ENCODE assay signal across 9 cellular contexts in the genomic region with DNA sequence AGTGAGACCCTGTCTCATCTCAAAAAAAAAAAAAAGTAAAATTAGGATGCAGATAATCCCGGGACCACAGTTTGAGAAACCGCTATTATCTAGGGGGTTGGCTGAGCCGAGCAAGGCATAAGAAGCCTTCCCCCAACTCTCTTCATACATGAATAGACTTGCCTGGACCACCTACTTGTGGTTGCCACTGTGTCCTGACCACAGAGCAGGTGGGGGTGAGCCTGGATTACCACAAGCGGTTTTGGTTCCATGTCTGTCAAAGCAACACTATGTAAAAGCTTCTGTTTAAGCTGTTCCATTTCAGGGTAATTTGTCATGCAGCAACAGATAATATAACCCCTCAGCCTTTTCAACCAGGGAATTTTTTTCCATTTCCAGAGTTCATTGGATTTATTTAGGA. TPM values are rescaled to one million over a fixed set of nuclear protein-coding genes. Genes with fewer than 3 reads are reported as not detected.
DNase-seq lines count a peak whose midpoint lies in the region; ATAC-seq and TF ChIP-seq lines count a peak whose summit lies in the region.
"Had no signal": no experiment of that assay in that cellular context is flagged by ENCODE, and none has a peak within 500 bp of the region (broad histone marks: within the 10 kb centered on the region; RNA-seq: fewer than 3 reads in every experiment).

No MANE protein-coding gene starts in this region.

- TF ChIP-seq CTCF in prostate gland (IDR thresholded peaks at IDR 0.05), result no peak

- H3K4me3 ChIP-seq in prostate gland, result no peak overlapping the region

- H3K27me3 ChIP-seq in prostate gland (replicated peaks; ENCODE audit: insufficient read depth), result no peaks in the 10 kb centered on the region

- peak overlapping the region; percentile 30 for H3K4me3 Mint-ChIP-seq in activated naive CD8-positive, alpha-beta T cell

- intact Hi-C loops in prostate gland (cut with DNase I), result loop anchor here (5.0 kb wide), 1 partner anchor 81 kb away; no protein-coding TSS in a partner anchor

- H3K4me1 Mint-ChIP-seq in activated naive CD8-positive, alpha-beta T cell (ENCODE audit: low read depth), result peaks cover 74% of the 10 kb centered on the region

- no peaks in the 10 kb centered on the region for H3K9me3 ChIP-seq in prostate gland

- no peaks in the 10 kb centered on the region for H3K36me3 Mint-ChIP-seq in activated naive CD8-positive, alpha-beta T cell

- peak overlapping the region; percentile 74 for H3K27ac Mint-ChIP-seq in activated naive CD8-positive, alpha-beta T cell

- 31% methylated on average over 4 of the region's 4 CpGs for WGBS in prostate gland

- ATAC-seq in SK-N-SH treated with all-trans-retinoic acid at 6 μM for 48 hours, result no peak

- DNase-seq in GM19238 (ENCODE audit: insufficient read length, low spot score) (peak; percentile 59), NOMO-1 (lab: John Stamatoyannopoulos, UW; ENCODE audit: unreplicated experiment in 2 of 2) (peak; percentile 17 to 42), NCI-H128 (lab: John Stamatoyannopoulos, UW; ENCODE audit: unreplicated experiment) (no peak), prostate gland (ENCODE audit: low spot score) (no peak), dermis blood vessel endothelial cell (no peak)
- DNase-seq in stimulated activated CD8-positive, alpha-beta memory T cell treated with anti-CD3 and anti-CD28 coated beads, Interleukin-2, amount 100 ng/mL, for 48 hours (ENCODE audit: low read depth in 2 of 2), result peak; percentile 43 to 66

- H3K27me3 Mint-ChIP-seq in activated naive CD8-positive, alpha-beta T cell, result no peaks in the 10 kb centered on the region

- H3K27ac ChIP-seq in prostate gland, result no peak overlapping the region

- TF ChIP-seq POLR2A in prostate gland (IDR thresholded peaks at IDR 0.05), result no peak

- peaks cover under 1% of the 10 kb centered on the region for H3K4me1 ChIP-seq in prostate gland (replicated peaks)

- H3K36me3 ChIP-seq in prostate gland, result no peaks in the 10 kb centered on the region

- H3K9me3 Mint-ChIP-seq in activated naive CD8-positive, alpha-beta T cell (ENCODE audit: low read depth), result no peaks in the 10 kb centered on the region

TF ChIP-seq in SK-N-SH treated with all-trans-retinoic acid at 6 μM for 48 hours, 23 proteins besides CTCF, POLR2A, EP300 and RAD21:
- TF ChIP-seq ZFP3 (CRISPR knock-in tag; IDR thresholded peaks at IDR 0.05) (no peak), ISL1 (CRISPR knock-in tag; IDR thresholded peaks at IDR 0.05) (no peak), BACH2 (CRISPR knock-in tag; IDR thresholded peaks at IDR 0.05; ENCODE audit: borderline replicate concordance) (no peak), ZNF70 (CRISPR knock-in tag; IDR thresholded peaks at IDR 0.05) (no peak), TOX (CRISPR knock-in tag; IDR thresholded peaks at IDR 0.05; ENCODE audit: borderline replicate concordance) (no peak), SNAI2 (CRISPR knock-in tag; IDR thresholded peaks at IDR 0.05) (no peak), CSDC2 (CRISPR knock-in tag; IDR thresholded peaks at IDR 0.05) (no peak), OSR1 (CRISPR knock-in tag; IDR thresholded peaks at IDR 0.05) (no peak), ZFP30 (CRISPR knock-in tag; IDR thresholded peaks at IDR 0.05) (no peak), ARNTL (CRISPR knock-in tag; IDR thresholded peaks at IDR 0.05; ENCODE audit: borderline replicate concordance, low read depth) (no peak)
- TF ChIP-seq, protein P1, sequence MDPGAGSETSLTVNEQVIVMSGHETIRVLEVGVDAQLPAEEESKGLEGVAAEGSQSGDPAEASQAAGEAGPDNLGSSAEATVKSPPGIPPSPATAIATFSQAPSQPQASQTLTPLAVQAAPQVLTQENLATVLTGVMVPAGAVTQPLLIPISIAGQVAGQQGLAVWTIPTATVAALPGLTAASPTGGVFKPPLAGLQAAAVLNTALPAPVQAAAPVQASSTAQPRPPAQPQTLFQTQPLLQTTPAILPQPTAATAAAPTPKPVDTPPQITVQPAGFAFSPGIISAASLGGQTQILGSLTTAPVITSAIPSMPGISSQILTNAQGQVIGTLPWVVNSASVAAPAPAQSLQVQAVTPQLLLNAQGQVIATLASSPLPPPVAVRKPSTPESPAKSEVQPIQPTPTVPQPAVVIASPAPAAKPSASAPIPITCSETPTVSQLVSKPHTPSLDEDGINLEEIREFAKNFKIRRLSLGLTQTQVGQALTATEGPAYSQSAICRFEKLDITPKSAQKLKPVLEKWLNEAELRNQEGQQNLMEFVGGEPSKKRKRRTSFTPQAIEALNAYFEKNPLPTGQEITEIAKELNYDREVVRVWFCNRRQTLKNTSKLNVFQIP (CRISPR knock-in tag; IDR thresholded peaks at IDR 0.05; ENCODE audit: borderline replicate concordance, low read depth), result no peak
- TF ChIP-seq, protein P2, sequence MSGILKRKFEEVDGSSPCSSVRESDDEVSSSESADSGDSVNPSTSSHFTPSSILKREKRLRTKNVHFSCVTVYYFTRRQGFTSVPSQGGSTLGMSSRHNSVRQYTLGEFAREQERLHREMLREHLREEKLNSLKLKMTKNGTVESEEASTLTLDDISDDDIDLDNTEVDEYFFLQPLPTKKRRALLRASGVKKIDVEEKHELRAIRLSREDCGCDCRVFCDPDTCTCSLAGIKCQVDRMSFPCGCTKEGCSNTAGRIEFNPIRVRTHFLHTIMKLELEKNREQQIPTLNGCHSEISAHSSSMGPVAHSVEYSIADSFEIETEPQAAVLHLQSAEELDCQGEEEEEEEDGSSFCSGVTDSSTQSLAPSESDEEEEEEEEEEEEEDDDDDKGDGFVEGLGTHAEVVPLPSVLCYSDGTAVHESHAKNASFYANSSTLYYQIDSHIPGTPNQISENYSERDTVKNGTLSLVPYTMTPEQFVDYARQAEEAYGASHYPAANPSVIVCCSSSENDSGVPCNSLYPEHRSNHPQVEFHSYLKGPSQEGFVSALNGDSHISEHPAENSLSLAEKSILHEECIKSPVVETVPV (CRISPR knock-in tag; IDR thresholded peaks at IDR 0.05), result no peak
- TF ChIP-seq, protein P3, sequence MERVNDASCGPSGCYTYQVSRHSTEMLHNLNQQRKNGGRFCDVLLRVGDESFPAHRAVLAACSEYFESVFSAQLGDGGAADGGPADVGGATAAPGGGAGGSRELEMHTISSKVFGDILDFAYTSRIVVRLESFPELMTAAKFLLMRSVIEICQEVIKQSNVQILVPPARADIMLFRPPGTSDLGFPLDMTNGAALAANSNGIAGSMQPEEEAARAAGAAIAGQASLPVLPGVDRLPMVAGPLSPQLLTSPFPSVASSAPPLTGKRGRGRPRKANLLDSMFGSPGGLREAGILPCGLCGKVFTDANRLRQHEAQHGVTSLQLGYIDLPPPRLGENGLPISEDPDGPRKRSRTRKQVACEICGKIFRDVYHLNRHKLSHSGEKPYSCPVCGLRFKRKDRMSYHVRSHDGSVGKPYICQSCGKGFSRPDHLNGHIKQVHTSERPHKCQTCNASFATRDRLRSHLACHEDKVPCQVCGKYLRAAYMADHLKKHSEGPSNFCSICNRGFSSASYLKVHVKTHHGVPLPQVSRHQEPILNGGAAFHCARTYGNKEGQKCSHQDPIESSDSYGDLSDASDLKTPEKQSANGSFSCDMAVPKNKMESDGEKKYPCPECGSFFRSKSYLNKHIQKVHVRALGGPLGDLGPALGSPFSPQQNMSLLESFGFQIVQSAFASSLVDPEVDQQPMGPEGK (CRISPR knock-in tag; IDR thresholded peaks at IDR 0.05; ENCODE audit: borderline replicate concordance), result no peak

RNA-seq across cellular contexts. Expression of a gene that starts 3.3 kb away (rescaled TPM):
- total RNA-seq in prostate gland (100 to 1,000 TPM; 263 to 422 TPM), dermis blood vessel endothelial cell (80.3 and 99.1 TPM in 2 replicates)

RNA-seq across cellular contexts. Expression of a gene that starts 34.1 kb away (rescaled TPM):
- total RNA-seq in prostate gland (1 to 10 TPM; 8.8 to 9.0 TPM), dermis blood vessel endothelial cell (4.3 and 6.7 TPM in 2 replicates)

RNA-seq across cellular contexts. Expression of a gene that starts 46.4 kb away (rescaled TPM):
- total RNA-seq in prostate gland, result 1 to 10 TPM; 1.3 to 7.7 TPM
- 0.17 TPM in 1 of 2 replicates, not detected in the other for total RNA-seq in dermis blood vessel endothelial cell
- total RNA-seq: kidney epithelial cell had no signal

RNA-seq across cellular contexts. Expression of a gene that starts 54.8 kb away (rescaled TPM):
- total RNA-seq in prostate gland (10 to 100 TPM in 1 of 2 donors, under 1 TPM in 1; 0.23 to 13.9 TPM), dermis blood vessel endothelial cell (0.33 and 1.2 TPM in 2 replicates)
- total RNA-seq: kidney epithelial cell had no signal

Comparison
In these comparisons a context has a peak if more than half of its experiments do, and no peak if none do; other contexts are left out.
1. DNase-seq: peak in GM19238 (single experiment), NOMO-1 (2 of 2) and stimulated activated CD8-positive, alpha-beta memory T cell treated with anti-CD3 and anti-CD28 coated beads, Interleukin-2, amount 100 ng/mL, for 48 hours (2 of 2); none in NCI-H128 (single experiment), prostate gland (single experiment) and dermis blood vessel endothelial cell (single experiment).